In the genomic region with DNA sequence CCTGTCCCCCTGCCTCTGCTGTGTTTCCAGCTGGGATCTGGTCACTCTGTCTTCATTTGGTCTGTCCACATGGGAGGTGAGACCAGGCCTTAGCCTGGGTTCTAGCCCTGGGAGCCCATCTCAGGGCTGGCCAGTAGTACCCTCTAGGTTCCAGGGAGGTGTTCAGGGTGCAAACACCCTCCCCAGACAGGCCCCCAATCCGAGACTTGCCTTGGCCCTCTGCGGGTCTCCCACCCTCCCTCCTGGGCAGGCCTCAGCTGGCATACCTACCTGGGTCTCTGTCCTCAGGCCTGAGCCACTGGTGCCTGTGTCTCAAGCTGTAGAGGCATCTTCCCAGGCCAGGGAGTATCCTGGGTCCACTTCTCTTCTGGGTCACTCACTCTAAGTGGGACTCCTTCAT, we compare ENCODE assay signal across 10 cellular contexts. TPM values are rescaled to one million over a fixed set of nuclear protein-coding genes. Genes with fewer than 3 reads are reported as not detected.
A peak's percentile ranks its signal among the peaks of the same experiment; 100 is the strongest.
DNase-seq lines count a peak whose midpoint lies in the region; ATAC-seq and TF ChIP-seq lines count a peak whose summit lies in the region.
"Had no signal": no experiment of that assay in that cellular context is flagged by ENCODE, and none has a peak within 500 bp of the region (broad histone marks: within the 10 kb centered on the region; RNA-seq: fewer than 3 reads in every experiment).

No MANE protein-coding gene starts in this region.

- H3K27ac ChIP-seq in C4-2B, result peak overlapping the region; percentile 82
- H3K27ac ChIP-seq in KMS-11, result no peak overlapping the region
- no peak overlapping the region for H3K27ac ChIP-seq in mammary epithelial cell (ENCODE audit: insufficient read depth, low read depth, low read length)
- no peak overlapping the region for H3K27ac ChIP-seq in tibial artery

- intact Hi-C loops in mammary epithelial cell (cut with micrococcal nuclease), result no loop called here
- intact Hi-C loops in natural killer cell (cut with micrococcal nuclease), result no loop called here
- intact Hi-C loops in tibial artery (cut with DNase I; ENCODE audit: low total_unique reads), result no loop called here

- H4K20me1 ChIP-seq in KMS-11 (ENCODE audit: insufficient read depth) (0 out of 2 replicates have a peak, but pooled peaks cover 6% of the 10 kb centered on the region), mammary epithelial cell (ENCODE audit: insufficient read depth, low read length) (no peaks in the 10 kb centered on the region)

- in situ Hi-C loops in mammary epithelial cell (cut with MboI; ENCODE audit: low sequenced_read_pairs in 2 of 2), result no loop called here

- no TSS peak for BruUV-seq in mammary epithelial cell (replicated peaks; lab: Mats Ljungman, UMichigan)

- CTCF ChIA-PET in mammary epithelial cell (lab: Charles Lee; ENCODE audit: low non-redundant PET), result no interaction called here

- H3K4me1 ChIP-seq in KMS-11 (ENCODE audit: low read depth, poor library complexity, severe bottlenecking), result peaks cover 25% of the 10 kb centered on the region
- peaks cover 21% of the 10 kb centered on the region for H3K4me1 ChIP-seq in mammary epithelial cell (ENCODE audit: insufficient read depth, low read length)
- H3K4me1 ChIP-seq in tibial artery, result peaks cover 0 to 26% (median 18%) of the 10 kb centered on the region in 4 donors

- H3K4me1 Mint-ChIP-seq in natural killer cell, result peaks cover 4 to 26% of the 10 kb centered on the region in 2 donors

- DNase-seq in mammary epithelial cell (no peak), natural killer cell (no peak), GOT3 (lab: John Stamatoyannopoulos, UW) (no peak), tibial artery (no peak), COLO668 (lab: John Stamatoyannopoulos, UW; ENCODE audit: unreplicated experiment) (no peak)
- DNase-seq: activated CD4-positive, CD25-positive, alpha-beta regulatory T cell; stimulated activated naive CD4-positive, alpha-beta T cell treated with Interleukin-2 at 50 U/mL for 16 hours had no signal

- H3K4me3 Mint-ChIP-seq in natural killer cell, result peak overlapping the region; percentile 82

- H3K9ac ChIP-seq in KMS-11 (peak overlapping the region; percentile 37; the same call in 1 of the 2 replicates), mammary epithelial cell (ENCODE audit: insufficient read depth, low read length) (no peak overlapping the region)

- dilution Hi-C loops in mammary epithelial cell (cut with HindIII; ENCODE audit: low sequenced_read_pairs), result no loop called here

- peak overlapping the region; percentile 88 for H3K4me2 ChIP-seq in KMS-11
- peak overlapping the region; percentile 86 for H3K4me2 ChIP-seq in mammary epithelial cell (ENCODE audit: insufficient read depth, low read depth, low read length)

- H3K27me3 ChIP-seq in KMS-11 (ENCODE audit: insufficient read depth, low read depth) (peaks cover under 1% of the 10 kb centered on the region; the same call in 1 of the 2 replicates), mammary epithelial cell (ENCODE audit: insufficient read depth, low read length) (no peaks in the 10 kb centered on the region), tibial artery (peaks cover 0 to 35% of the 10 kb centered on the region in 2 donors)

- H3K9me3 Mint-ChIP-seq in natural killer cell, result no peaks in the 10 kb centered on the region

- H2AFZ ChIP-seq in KMS-11 (ENCODE audit: low read depth), result peak overlapping the region; percentile 71; the same call in 1 of the 2 replicates
- peak overlapping the region; percentile 83 for H2AFZ ChIP-seq in mammary epithelial cell (ENCODE audit: low read depth, low read length)

- ATAC-seq in natural killer cell (no peak), GM18498 (IDR thresholded peaks at IDR 0.05; ENCODE audit: unreplicated experiment) (no peak)

- TF ChIP-seq CTCF in C4-2B (conservative IDR thresholded peaks at IDR 0.05) (no peak), KMS-11 (conservative IDR thresholded peaks at IDR 0.05; ENCODE audit: low read depth, low read length) (no peak), mammary epithelial cell (conservative IDR thresholded peaks at IDR 0.05 in 1 of 2, IDR thresholded peaks at IDR 0.05 in 1 of 2; ENCODE audit: extremely low read depth in 1 of 2, insufficient read depth in 1 of 2, low read depth in 1 of 2, low read length in 2 of 2) (no peak), natural killer cell (IDR thresholded peaks at IDR 0.05) (no peak), tibial artery (IDR thresholded peaks at IDR 0.05) (no peak)

- H3K36me3 ChIP-seq in KMS-11 (ENCODE audit: insufficient read depth), result no peaks in the 10 kb centered on the region
- H3K36me3 ChIP-seq in mammary epithelial cell (ENCODE audit: insufficient read depth, low read length), result no peaks in the 10 kb centered on the region
- H3K36me3 ChIP-seq in tibial artery, result no peaks in the 10 kb centered on the region

- no peaks in the 10 kb centered on the region for H3K36me3 Mint-ChIP-seq in natural killer cell

- WGBS in mammary epithelial cell (ENCODE audit: low coverage, missing lambda C conversion rate), result 86% methylated on average over 2 of the region's 2 CpGs

- H3K9me3 ChIP-seq in mammary epithelial cell (replicated peaks; ENCODE audit: insufficient read depth, low read length), result no peaks in the 10 kb centered on the region
- H3K9me3 ChIP-seq in tibial artery, result no peaks in the 10 kb centered on the region

- no peaks in the 10 kb centered on the region for H3K27me3 Mint-ChIP-seq in natural killer cell (ENCODE audit: low read depth in 2 of 2)

- H3K4me3 ChIP-seq in KMS-11 (IDR thresholded peaks at IDR 0.05; ENCODE audit: insufficient read depth, low read depth, low read length), result no peak overlapping the region
- peak overlapping the region in 1 of 3 experiments; percentile 52 for H3K4me3 ChIP-seq in mammary epithelial cell (replicated peaks in 1 of 3; ENCODE audit: insufficient read depth in 1 of 3, low read depth in 2 of 3, low read length in 3 of 3)
- no peak overlapping the region for H3K4me3 ChIP-seq in tibial artery

- peak overlapping the region; percentile 64 to 81 for H3K27ac Mint-ChIP-seq in natural killer cell

- H3K79me2 ChIP-seq in KMS-11 (ENCODE audit: insufficient read depth, low read depth) (no peaks in the 10 kb centered on the region), mammary epithelial cell (ENCODE audit: insufficient read depth, low read length) (peaks cover 6% of the 10 kb centered on the region)

RNA-seq across cellular contexts. Expression of a gene that starts 0.9 kb away (rescaled TPM):
- total RNA-seq in mammary epithelial cell (1 to 10 TPM; 1.0 to 6.9 TPM), natural killer cell (1 to 10 TPM in 2 of 3 donors, under 1 TPM in 1; 0.59 to 2.6 (median 1.0) TPM)
- 3.9 TPM for polyA plus RNA-seq in mammary epithelial cell
- 1.7 TPM for polyA minus RNA-seq in mammary epithelial cell

RNA-seq across cellular contexts. Expression of a gene that starts 6.0 kb away (rescaled TPM):
- total RNA-seq in mammary epithelial cell (1 to 10 TPM; 5.3 to 7.5 TPM), natural killer cell (10 to 100 TPM; 10.5 to 25.8 (median 19.3) TPM)
- 3.9 TPM for polyA plus RNA-seq in mammary epithelial cell
- 14.2 TPM for polyA minus RNA-seq in mammary epithelial cell

RNA-seq across cellular contexts. Expression of a gene that starts 15.5 kb away (rescaled TPM):
- 10 to 100 TPM; 62.3 to 67.0 TPM for total RNA-seq in mammary epithelial cell
- 48.3 TPM for polyA plus RNA-seq in mammary epithelial cell
- 33.1 TPM for polyA minus RNA-seq in mammary epithelial cell
- 10 to 100 TPM; 75.1 to 99.4 (median 80.4) TPM for total RNA-seq in natural killer cell

RNA-seq across cellular contexts. Expression of a gene that starts 17.4 kb away (rescaled TPM):
- total RNA-seq in mammary epithelial cell, result 10 to 100 TPM; 15.5 to 19.5 TPM
- polyA plus RNA-seq in mammary epithelial cell, result 3.5 TPM
- 21.7 TPM for polyA minus RNA-seq in mammary epithelial cell
- total RNA-seq in natural killer cell, result not detected

RNA-seq across cellular contexts. Expression of a gene that starts 25.3 kb away (rescaled TPM):
- total RNA-seq in mammary epithelial cell, result 10 to 100 TPM; 15.5 to 86.8 TPM
- 19.3 TPM for polyA plus RNA-seq in mammary epithelial cell
- 12.7 TPM for polyA minus RNA-seq in mammary epithelial cell
- 1 to 10 TPM in 2 of 3 donors, under 1 TPM in 1; 0.87 to 5.6 (median 3.4) TPM for total RNA-seq in natural killer cell
